1 cellular context compared by ENCODE assay signal in genomic region chr1:205396972-205397616, GRCh38.
TF ChIP-seq lines count a peak whose summit lies in the region.

No MANE protein-coding gene starts in this region.

TF ChIP-seq in HepG2, 621 proteins besides CTCF, POLR2A, EP300 and RAD21 (continued from another document):
- TF ChIP-seq TFDP1 (CRISPR knock-in tag; IDR thresholded peaks at IDR 0.05; ENCODE audit: borderline replicate concordance): peak; percentile 37; the same call in 1 of the 2 replicates
- 0 out of 2 replicates have a peak, but pooled peaks have one; percentile 16 for TF ChIP-seq ETV5 (CRISPR knock-in tag; IDR thresholded peaks at IDR 0.05; ENCODE audit: borderline replicate concordance)
